ENCODE assay signal across 15 cellular contexts in the genomic region with DNA sequence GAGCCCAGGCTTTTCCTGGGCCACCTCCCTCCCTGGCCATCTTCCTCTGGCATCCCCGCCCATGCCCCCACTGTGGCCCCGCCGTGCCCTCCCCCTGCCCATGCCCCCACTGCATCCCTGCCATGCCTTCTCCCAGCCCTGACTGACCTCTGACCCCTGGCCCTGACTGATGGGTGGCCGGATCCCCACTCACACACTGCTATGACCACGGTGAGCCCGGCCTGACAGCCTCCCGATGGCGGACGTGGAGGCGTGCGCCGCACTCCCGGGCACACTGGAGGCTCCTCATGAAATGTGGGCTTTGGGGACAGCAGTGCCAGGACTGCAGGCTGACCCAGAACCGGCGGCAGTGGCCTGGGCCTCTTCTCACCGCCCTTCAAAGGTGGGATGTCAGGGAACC. TPM values are rescaled to one million over a fixed set of nuclear protein-coding genes. Genes with fewer than 3 reads are reported as not detected.
"Had no signal": no experiment of that assay in that cellular context is flagged by ENCODE, and none has a peak within 500 bp of the region (broad histone marks: within the 10 kb centered on the region; RNA-seq: fewer than 3 reads in every experiment).

No MANE protein-coding gene starts in this region.

- H3K4me3 ChIP-seq: cardiac muscle cell, SK-N-MC had no signal

- H3K36me3 ChIP-seq: brain microvascular endothelial cell, cardiac muscle cell had no signal

- H3K27ac ChIP-seq: brain microvascular endothelial cell, cardiac muscle cell, SK-N-MC had no signal

- DNase-seq: activated CD4-positive, CD25-positive, alpha-beta regulatory T cell; NCI-H1436 treated with DMSO at 0.1 percent for 48 hours; NCI-H187 treated with DMSO at 0.1 percent for 48 hours; NCI-H2081 treated with DMSO at 0.1 percent for 48 hours had no signal

- H3K9me3 Mint-ChIP-seq: activated CD4-positive, alpha-beta memory T cell treated with anti-CD3 and anti-CD28 coated beads for 36 hours; activated CD4-positive, alpha-beta T cell treated with anti-CD3 and anti-CD28 coated beads, Interleukin-2, amount 10 ng/mL, durations not matched to agents 7 days and 5 days; activated naive CD4-positive, alpha-beta T cell treated with anti-CD3 and anti-CD28 coated beads, Interleukin-2, amount 50 U/mL, for 72 hours; activated naive CD8-positive, alpha-beta T cell treated with anti-CD3 and anti-CD28 coated beads, Interleukin-2, amount 50 U/mL, for 24 hours; activated T-cell treated with anti-CD3 and anti-CD28 coated beads, Interleukin-2, amount 50 U/mL, for 4 hours; T-cell had no signal

- H3K4me1 Mint-ChIP-seq: activated CD4-positive, alpha-beta T cell treated with anti-CD3 and anti-CD28 coated beads, Interleukin-2, amount 10 ng/mL, durations not matched to agents 7 days and 5 days; activated naive CD8-positive, alpha-beta T cell treated with anti-CD3 and anti-CD28 coated beads, Interleukin-2, amount 50 U/mL, for 24 hours; T-cell had no signal

- H3K36me3 Mint-ChIP-seq: activated CD4-positive, alpha-beta memory T cell treated with anti-CD3 and anti-CD28 coated beads for 36 hours; activated naive CD4-positive, alpha-beta T cell treated with anti-CD3 and anti-CD28 coated beads, Interleukin-2, amount 50 U/mL, for 72 hours; T-cell had no signal

- H3K27ac Mint-ChIP-seq: activated CD4-positive, alpha-beta memory T cell treated with anti-CD3 and anti-CD28 coated beads for 36 hours; activated CD4-positive, alpha-beta T cell treated with anti-CD3 and anti-CD28 coated beads, Interleukin-2, amount 10 ng/mL, durations not matched to agents 7 days and 5 days; activated naive CD4-positive, alpha-beta T cell treated with anti-CD3 and anti-CD28 coated beads, Interleukin-2, amount 50 U/mL, for 72 hours; activated naive CD8-positive, alpha-beta T cell treated with anti-CD3 and anti-CD28 coated beads, Interleukin-2, amount 50 U/mL, for 24 hours; T-cell had no signal

- H3K4me3 Mint-ChIP-seq: activated CD4-positive, alpha-beta memory T cell treated with anti-CD3 and anti-CD28 coated beads for 36 hours; activated CD4-positive, alpha-beta T cell treated with anti-CD3 and anti-CD28 coated beads, Interleukin-2, amount 10 ng/mL, durations not matched to agents 7 days and 5 days; activated naive CD8-positive, alpha-beta T cell treated with anti-CD3 and anti-CD28 coated beads, Interleukin-2, amount 50 U/mL, for 24 hours; activated T-cell treated with anti-CD3 and anti-CD28 coated beads, Interleukin-2, amount 50 U/mL, for 4 hours; T-cell had no signal

RNA-seq across cellular contexts. Expression of gene C1QTNF8, which starts 10.6 kb away (rescaled TPM):
- total RNA-seq: activated CD4-positive, alpha-beta memory T cell treated with anti-CD3 and anti-CD28 coated beads for 36 hours; activated CD4-positive, alpha-beta T cell treated with anti-CD3 and anti-CD28 coated beads, Interleukin-2, amount 10 ng/mL, durations not matched to agents 7 days and 5 days; activated naive CD4-positive, alpha-beta T cell treated with anti-CD3 and anti-CD28 coated beads, Interleukin-2, amount 50 U/mL, for 72 hours; activated T-cell treated with anti-CD3 and anti-CD28 coated beads, Interleukin-2, amount 50 U/mL, for 4 hours; astrocyte; PC-3; T-cell had no signal
- polyA plus RNA-seq: cardiac muscle cell had no signal

RNA-seq across cellular contexts. Expression of gene SSTR5, which starts 34.1 kb away (rescaled TPM):
- total RNA-seq: activated CD4-positive, alpha-beta memory T cell treated with anti-CD3 and anti-CD28 coated beads for 36 hours; activated CD4-positive, alpha-beta T cell treated with anti-CD3 and anti-CD28 coated beads, Interleukin-2, amount 10 ng/mL, durations not matched to agents 7 days and 5 days; activated naive CD4-positive, alpha-beta T cell treated with anti-CD3 and anti-CD28 coated beads, Interleukin-2, amount 50 U/mL, for 72 hours; activated T-cell treated with anti-CD3 and anti-CD28 coated beads, Interleukin-2, amount 50 U/mL, for 4 hours; astrocyte; cardiac muscle cell; T-cell had no signal
- polyA plus RNA-seq: cardiac muscle cell had no signal
